ENCODE assay signal across 9 cellular contexts in the genomic region with DNA sequence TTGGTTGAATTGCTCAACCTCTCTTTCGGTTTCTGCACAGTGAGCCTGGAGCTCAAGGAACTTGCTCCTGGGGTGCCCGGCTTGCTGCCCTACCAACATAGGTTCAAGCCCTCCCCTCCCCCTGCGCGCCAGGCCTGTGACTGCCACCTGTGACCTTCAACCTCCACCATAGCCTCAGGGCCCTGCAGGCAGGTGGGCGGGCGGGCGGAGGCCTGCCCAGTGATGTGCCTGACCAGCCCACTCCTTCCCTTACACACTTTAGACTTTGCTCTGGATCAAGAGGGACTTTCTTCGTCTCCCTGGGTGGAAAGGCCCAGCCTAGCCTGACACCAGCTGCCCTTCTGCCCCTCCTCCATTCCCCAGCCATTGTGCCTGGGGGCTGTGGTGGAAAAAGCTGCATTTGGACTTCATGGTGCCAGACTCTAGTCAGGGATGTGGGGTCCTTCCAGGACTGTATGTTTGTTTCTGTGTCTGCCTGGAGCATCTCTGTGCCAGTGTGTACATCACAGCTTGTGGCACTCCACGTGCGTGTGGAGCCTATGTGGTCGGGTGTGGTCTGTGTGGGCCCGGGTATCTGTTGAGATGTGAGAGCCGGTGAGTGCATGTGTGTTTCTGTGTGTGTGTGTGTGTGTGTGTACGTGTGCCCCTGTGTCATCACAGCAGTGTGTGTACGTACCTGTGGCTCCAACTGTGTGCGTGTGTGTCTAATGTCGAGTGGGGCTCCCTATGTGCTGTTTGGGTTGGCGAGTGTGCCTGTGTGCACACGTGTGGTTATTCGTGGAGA. TPM values are rescaled to one million over a fixed set of nuclear protein-coding genes. Genes with fewer than 3 reads are reported as not detected.
DNase-seq lines count a peak whose midpoint lies in the region; ATAC-seq and FAIRE-seq lines count a peak whose summit lies in the region.
"Had no signal": no experiment of that assay in that cellular context is flagged by ENCODE, and none has a peak within 500 bp of the region (broad histone marks: within the 10 kb centered on the region; RNA-seq: fewer than 3 reads in every experiment).

No MANE protein-coding gene starts in this region.

- H3K36me3 ChIP-seq in small intestine (ENCODE audit: control insufficient read depth in 2 of 2, insufficient read depth in 2 of 2, low read length in 2 of 2), result peaks cover 3 to 6% of the 10 kb centered on the region in 2 donors
- H3K36me3 ChIP-seq in H7 (replicated peaks; ENCODE audit: control insufficient read depth, insufficient read depth, low read length), result peaks cover 3% of the 10 kb centered on the region; the same call in 1 of the 2 replicates

- POLR2A ChIA-PET in activated naive CD8-positive, alpha-beta T cell treated with anti-CD3 and anti-CD28 coated beads, Interleukin-2, amount 10 ng/mL, durations not matched to agents 7 days and 5 days (lab: Charles Lee), result interaction anchor here (0.9 to 1.9 kb wide), 2 partner anchors 15 to 67 kb away, joined by 4 read pairs; no protein-coding TSS in a partner anchor

- no peaks in the 10 kb centered on the region for H3K9me3 ChIP-seq in small intestine (ENCODE audit: control insufficient read depth, low read depth)
- H3K9me3 ChIP-seq: heart right ventricle had no signal

- H3K36me3 Mint-ChIP-seq in activated naive CD8-positive, alpha-beta T cell treated with anti-CD3 and anti-CD28 coated beads, Interleukin-2, amount 10 ng/mL, durations not matched to agents 7 days and 5 days, result peaks cover 3% of the 10 kb centered on the region

- H3K4me1 Mint-ChIP-seq in activated naive CD8-positive, alpha-beta T cell treated with anti-CD3 and anti-CD28 coated beads, Interleukin-2, amount 10 ng/mL, durations not matched to agents 7 days and 5 days, result peaks cover 45% of the 10 kb centered on the region

- H3K27me3 ChIP-seq in small intestine (ENCODE audit: control insufficient read depth in 2 of 2, insufficient read depth in 2 of 2, low read length in 2 of 2) (no peaks in the 10 kb centered on the region), H7 (ENCODE audit: control insufficient read depth, insufficient read depth, low read length) (no peaks in the 10 kb centered on the region)
- H3K27me3 ChIP-seq: heart right ventricle had no signal

- H3K27me3 Mint-ChIP-seq in activated naive CD8-positive, alpha-beta T cell treated with anti-CD3 and anti-CD28 coated beads, Interleukin-2, amount 10 ng/mL, durations not matched to agents 7 days and 5 days, result peaks cover 2% of the 10 kb centered on the region

- peak overlapping the region; percentile 43 to 64 for H3K27ac ChIP-seq in small intestine (ENCODE audit: low read depth in 1 of 2, low read length in 1 of 2)

- H3K4me3 Mint-ChIP-seq in activated naive CD8-positive, alpha-beta T cell treated with anti-CD3 and anti-CD28 coated beads, Interleukin-2, amount 10 ng/mL, durations not matched to agents 7 days and 5 days, result peak overlapping the region; percentile 39

- ATAC-seq in GM19023 (IDR thresholded peaks at IDR 0.05; ENCODE audit: unreplicated experiment) (peak; percentile 41), HG03342 (IDR thresholded peaks at IDR 0.05; ENCODE audit: unreplicated experiment) (peak; percentile 34)
- ATAC-seq in activated naive CD8-positive, alpha-beta T cell treated with anti-CD3 and anti-CD28 coated beads, Interleukin-2, amount 10 ng/mL, durations not matched to agents 7 days and 5 days (ENCODE audit: low read depth), result peak; percentile 42

- peaks cover 3 to 25% of the 10 kb centered on the region in 2 donors for H3K4me1 ChIP-seq in small intestine (ENCODE audit: control insufficient read depth in 2 of 2, insufficient read depth in 1 of 2, low read depth in 1 of 2, low read length in 1 of 2)

- H3K4me3 ChIP-seq in small intestine (ENCODE audit: low read depth in 1 of 2, low read length in 2 of 2), result no peak overlapping the region
- no peak overlapping the region for H3K4me3 ChIP-seq in H7 (ENCODE audit: insufficient read depth, low read depth, low read length)

- H3K9me3 Mint-ChIP-seq in activated naive CD8-positive, alpha-beta T cell treated with anti-CD3 and anti-CD28 coated beads, Interleukin-2, amount 10 ng/mL, durations not matched to agents 7 days and 5 days, result no peaks in the 10 kb centered on the region

- peak overlapping the region; percentile 53 for H3K27ac Mint-ChIP-seq in activated naive CD8-positive, alpha-beta T cell treated with anti-CD3 and anti-CD28 coated beads, Interleukin-2, amount 10 ng/mL, durations not matched to agents 7 days and 5 days

- WGBS in small intestine, 3 donors, result 36 to 60% (median 38%) methylated on average over 20 of the region's 20 CpGs

- no peak for FAIRE-seq in small intestine (lab: Jason Lieb, UNC)

- DNase-seq in activated naive CD8-positive, alpha-beta T cell treated with anti-CD3 and anti-CD28 coated beads, Interleukin-2, amount 10 ng/mL, durations not matched to agents 7 days and 5 days, result no peak
- peak; percentile 89 for DNase-seq in small intestine
- DNase-seq in H4 (ENCODE audit: low spot score), result no peak
- no peak for DNase-seq in HCEC 1CT
- DNase-seq in NCI-H128 (lab: John Stamatoyannopoulos, UW; ENCODE audit: unreplicated experiment), result no peak
- no peak for DNase-seq in H7

RNA-seq across cellular contexts. Expression of gene PRKCD, which starts 9.5 kb away (rescaled TPM):
- 10 to 100 TPM; 20.5 TPM for total RNA-seq in activated naive CD8-positive, alpha-beta T cell treated with anti-CD3 and anti-CD28 coated beads, Interleukin-2, amount 10 ng/mL, durations not matched to agents 7 days and 5 days
- polyA plus RNA-seq in small intestine, result 100 to 1,000 TPM in 1 of 3 donors, 10 to 100 TPM in 2; 28.9 to 150 (median 99.7) TPM
- 0.35 and 1.2 TPM in 2 replicates for total RNA-seq in H4 (2014; rRNA removed; shearing (Covaris generic))
- 2.9 and 3.1 TPM in 2 replicates for total RNA-seq in H7 (2014; rRNA removed; shearing (Covaris generic))

RNA-seq across cellular contexts. Expression of gene RFT1, which starts 40.3 kb away (rescaled TPM):
- total RNA-seq in activated naive CD8-positive, alpha-beta T cell treated with anti-CD3 and anti-CD28 coated beads, Interleukin-2, amount 10 ng/mL, durations not matched to agents 7 days and 5 days, result 10 to 100 TPM; 27.9 to 32.2 TPM
- 10 to 100 TPM in 1 of 3 donors, 1 to 10 TPM in 2; 1.3 to 17.2 (median 1.9) TPM for polyA plus RNA-seq in small intestine
- total RNA-seq in H4 (2014; rRNA removed; shearing (Covaris generic)), result 6.2 and 16.5 TPM in 2 replicates
- 9.5 and 10.4 TPM in 2 replicates for total RNA-seq in H7 (2014; rRNA removed; shearing (Covaris generic))
